In genomic region chr10:119653209-119653608, GRCh38 we compare ENCODE assay signal across 8 cellular contexts. TPM values are rescaled to one million over a fixed set of nuclear protein-coding genes. Genes with fewer than 3 reads are reported as not detected.
DNase-seq lines count a peak whose midpoint lies in the region; ATAC-seq and TF ChIP-seq lines count a peak whose summit lies in the region.

No MANE protein-coding gene starts in this region.

- H3K4me3 ChIP-seq in heart right ventricle, result peak overlapping the region; percentile 6 to 96 (median 86)
- peak overlapping the region in 1 of 2 donors; percentile 6 for H3K4me3 ChIP-seq in body of pancreas
- H3K4me3 ChIP-seq in liver (ENCODE audit: low read depth in 1 of 3, low read length in 3 of 3), result peak overlapping the region in 2 of 3 donors; percentile 25 to 91
- peak overlapping the region; percentile 81 for H3K4me3 ChIP-seq in upper lobe of right lung

- H3K9ac ChIP-seq in liver (ENCODE audit: low read depth in 1 of 2, low read length in 2 of 2), result no peak overlapping the region

- H3K36me3 ChIP-seq in heart right ventricle (peaks cover 0 to 20% (median 0%) of the 10 kb centered on the region in 9 donors), body of pancreas (replicated peaks in 1 of 2; ENCODE audit: insufficient read depth in 1 of 2, low read depth in 2 of 2) (no peaks in the 10 kb centered on the region), liver (ENCODE audit: control insufficient read depth in 4 of 4, insufficient read depth in 3 of 4, low read depth in 1 of 4, low read length in 3 of 4) (peaks cover 0 to 8% (median 0%) of the 10 kb centered on the region in 4 donors), upper lobe of right lung (peaks cover 11% of the 10 kb centered on the region)

- DNase-seq in heart right ventricle (no peak), left ventricle myocardium superior (no peak), body of pancreas (no peak), upper lobe of right lung (no peak), erythroblast (lab: John Stamatoyannopoulos, UW) (no peak)
- DNase-seq in effector CD8-positive, alpha-beta T cell (lab: John Stamatoyannopoulos, UW), result no peak

- TF ChIP-seq POLR2A in body of pancreas (IDR thresholded peaks at IDR 0.05) (no peak), erythroblast (IDR thresholded peaks at IDR 0.05; ENCODE audit: low read length) (no peak)

- TF ChIP-seq RAD21 in liver (IDR thresholded peaks at IDR 0.05), result no peak

- WGBS in heart right ventricle, 2 donors, result 52 to 62% methylated on average over 1 of the region's 1 CpG
- 42 to 53% methylated on average over 1 of the region's 1 CpG for WGBS in body of pancreas, 2 donors
- WGBS in liver, result 92% methylated on average over 1 of the region's 1 CpG

- no peaks in the 10 kb centered on the region for H3K9me3 ChIP-seq in heart right ventricle
- no peaks in the 10 kb centered on the region for H3K9me3 ChIP-seq in body of pancreas
- no peaks in the 10 kb centered on the region for H3K9me3 ChIP-seq in liver (ENCODE audit: control insufficient read depth in 4 of 4, low read length in 3 of 4)
- no peaks in the 10 kb centered on the region for H3K9me3 ChIP-seq in upper lobe of right lung

- intact Hi-C loops in heart right ventricle (cut with DNase I), result loop anchor here in 4 of 10 donors (5.0 to 10.0 kb wide), 3 partner anchors 36 to 58 kb away; partner anchors contain the start of gene TIAL1 (in 3 of the 4)
- intact Hi-C loops in left ventricle myocardium superior (cut with micrococcal nuclease), result no loop called here
- intact Hi-C loops in body of pancreas (cut with DNase I), result no loop called here
- intact Hi-C loops in upper lobe of right lung (cut with DNase I), result no loop called here

- TF ChIP-seq CTCF in heart right ventricle (IDR thresholded peaks at IDR 0.05) (no peak), body of pancreas (IDR thresholded peaks at IDR 0.05) (no peak), liver (IDR thresholded peaks at IDR 0.05; ENCODE audit: low read depth, low read length, missing input control) (no peak), upper lobe of right lung (IDR thresholded peaks at IDR 0.05) (no peak)

- ATAC-seq in heart right ventricle (no peak), left ventricle myocardium superior (no peak), body of pancreas (no peak), upper lobe of right lung (no peak), HG03521 (IDR thresholded peaks at IDR 0.05; ENCODE audit: unreplicated experiment) (no peak)

- peak overlapping the region; percentile 24 to 100 (median 98) for H3K27ac ChIP-seq in heart right ventricle
- H3K27ac ChIP-seq in body of pancreas, result peak overlapping the region in 3 of 4 donors; percentile 62 to 93 (median 93)
- H3K27ac ChIP-seq in liver (ENCODE audit: low read depth in 1 of 2, low read length in 2 of 2), result peak overlapping the region in 1 of 2 donors; percentile 9
- H3K27ac ChIP-seq in upper lobe of right lung, result peak overlapping the region; percentile 94

- peaks cover 34 to 64% (median 57%) of the 10 kb centered on the region in 9 donors for H3K4me1 ChIP-seq in heart right ventricle
- peaks cover 50% of the 10 kb centered on the region for H3K4me1 ChIP-seq in body of pancreas
- peaks cover 8 to 32% (median 11%) of the 10 kb centered on the region in 4 donors for H3K4me1 ChIP-seq in liver (ENCODE audit: control insufficient read depth in 4 of 4, insufficient read depth in 4 of 4, low read length in 3 of 4)
- H3K4me1 ChIP-seq in upper lobe of right lung, result peaks cover 48% of the 10 kb centered on the region

- H3K27me3 ChIP-seq in heart right ventricle (peaks cover 0 to 3% (median 0%) of the 10 kb centered on the region in 7 donors), body of pancreas (no peaks in the 10 kb centered on the region), liver (ENCODE audit: control insufficient read depth in 4 of 4, insufficient read depth in 4 of 4, low read length in 3 of 4) (no peaks in the 10 kb centered on the region), upper lobe of right lung (no peaks in the 10 kb centered on the region)

TF ChIP-seq in liver, 16 proteins besides CTCF, POLR2A, EP300 and RAD21:
- no peak for TF ChIP-seq GABPA (IDR thresholded peaks at IDR 0.05 in 1 of 2, conservative IDR thresholded peaks at IDR 0.05 in 1 of 2)
- no peak for TF ChIP-seq TAF1 (conservative IDR thresholded peaks at IDR 0.05)
- TF ChIP-seq JUND (IDR thresholded peaks at IDR 0.05), result no peak
- TF ChIP-seq RXRA (IDR thresholded peaks at IDR 0.05), result no peak
- TF ChIP-seq SP1 (IDR thresholded peaks at IDR 0.05), result no peak
- no peak for TF ChIP-seq HNF4G (IDR thresholded peaks at IDR 0.05)
- TF ChIP-seq, protein P1, sequence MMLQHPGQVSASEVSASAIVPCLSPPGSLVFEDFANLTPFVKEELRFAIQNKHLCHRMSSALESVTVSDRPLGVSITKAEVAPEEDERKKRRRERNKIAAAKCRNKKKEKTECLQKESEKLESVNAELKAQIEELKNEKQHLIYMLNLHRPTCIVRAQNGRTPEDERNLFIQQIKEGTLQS (IDR thresholded peaks at IDR 0.05), result no peak

RNA-seq across cellular contexts. Expression of gene BAG3, which starts 2.0 kb away (rescaled TPM):
- total RNA-seq in heart right ventricle (100 to 1,000 TPM; 115 to 191 (median 145) TPM), left ventricle myocardium superior (151 TPM), body of pancreas (10 to 100 TPM; 11.9 to 17.5 TPM), liver (1 to 10 TPM; 2.2 to 6.0 TPM), upper lobe of right lung (41.5 TPM)
- polyA plus RNA-seq in heart right ventricle (100 to 1,000 TPM in 1 of 2 donors, 10 to 100 TPM in 1; 42.5 to 193 TPM), liver (10 to 100 TPM in 1 of 2 donors, 1 to 10 TPM in 1; 6.6 to 15.1 TPM)

RNA-seq across cellular contexts. Expression of gene TIAL1, which starts 56.4 kb away (rescaled TPM):
- total RNA-seq in heart right ventricle (10 to 100 TPM; 65.3 to 94.6 (median 70.7) TPM), left ventricle myocardium superior (78.1 TPM), body of pancreas (10 to 100 TPM; 34.9 to 36.1 TPM), liver (10 to 100 TPM; 25.7 to 28.7 TPM), upper lobe of right lung (104 TPM)
- polyA plus RNA-seq in heart right ventricle (10 to 100 TPM; 35.9 to 40.7 TPM), liver (10 to 100 TPM; 19.7 to 21.1 TPM)
